Comparison of ENCODE assay signal across 12 cellular contexts in the genomic region with DNA sequence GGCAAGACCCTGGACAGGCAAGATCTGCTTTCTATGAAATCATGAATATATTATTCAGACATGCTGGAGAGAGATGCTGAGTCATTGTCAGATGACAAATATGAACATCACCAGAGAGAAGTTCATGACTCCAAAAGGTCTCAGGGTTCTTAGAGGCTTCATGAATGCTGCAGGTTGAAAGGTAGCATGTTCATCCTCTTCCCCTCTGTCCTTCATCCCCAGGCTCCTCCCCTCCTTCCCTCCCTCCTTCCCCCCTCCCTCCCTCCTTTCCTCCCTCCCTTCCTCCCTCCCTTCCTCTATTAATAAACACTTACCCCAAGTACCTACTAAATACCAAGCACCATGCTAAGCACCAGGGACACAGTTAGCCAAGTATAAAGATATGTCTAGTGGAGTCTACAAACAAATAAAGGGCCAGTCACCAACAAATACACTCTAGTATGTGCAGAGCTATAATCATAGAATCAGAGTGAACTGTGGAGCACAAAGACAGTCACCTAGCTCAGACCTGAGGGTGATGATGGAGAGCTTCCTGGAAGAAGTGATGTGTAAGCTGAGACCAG. TPM values are rescaled to one million over a fixed set of nuclear protein-coding genes. Genes with fewer than 3 reads are reported as not detected.
A peak's percentile ranks its signal among the peaks of the same experiment; 100 is the strongest.
DNase-seq lines count a peak whose midpoint lies in the region; ATAC-seq and TF ChIP-seq lines count a peak whose summit lies in the region.
"Had no signal": no experiment of that assay in that cellular context is flagged by ENCODE, and none has a peak within 500 bp of the region (broad histone marks: within the 10 kb centered on the region; RNA-seq: fewer than 3 reads in every experiment).

No MANE protein-coding gene starts in this region.

- peaks cover 40% of the 10 kb centered on the region for H3K4me1 ChIP-seq in SJSA1 (replicated peaks)
- H3K4me1 ChIP-seq in neural progenitor cell, result peaks cover 4% of the 10 kb centered on the region
- H3K4me1 ChIP-seq: tibial nerve had no signal

- H3F3A ChIP-seq in neural progenitor cell (ENCODE audit: low read depth), result no peaks in the 10 kb centered on the region

- intact Hi-C loops in cardiac septum (cut with DNase I), result no loop called here
- intact Hi-C loops in left cardiac atrium (cut with DNase I), result no loop called here

- no peak overlapping the region for H3K27ac Mint-ChIP-seq in neural progenitor cell
- H3K27ac Mint-ChIP-seq: activated CD4-positive, alpha-beta memory T cell treated with anti-CD3 and anti-CD28 coated beads, Interleukin-2, amount 10 ng/mL, durations not matched to agents 7 days and 5 days; activated naive CD8-positive, alpha-beta T cell treated with anti-CD3 and anti-CD28 coated beads, Interleukin-2, amount 10 ng/mL, durations not matched to agents 7 days and 5 days; CD4-positive, CD25-positive, alpha-beta regulatory T cell had no signal

- H3K79me2 ChIP-seq in neural progenitor cell (ENCODE audit: low read depth), result no peaks in the 10 kb centered on the region

- H3K36me3 Mint-ChIP-seq in neural progenitor cell, result no peaks in the 10 kb centered on the region
- H3K36me3 Mint-ChIP-seq: activated naive CD8-positive, alpha-beta T cell treated with anti-CD3 and anti-CD28 coated beads, Interleukin-2, amount 10 ng/mL, durations not matched to agents 7 days and 5 days; CD4-positive, CD25-positive, alpha-beta regulatory T cell had no signal

- H3K4me2 ChIP-seq in neural progenitor cell, result no peak overlapping the region

- no peaks in the 10 kb centered on the region for H3K9me3 ChIP-seq in SJSA1 (replicated peaks)
- no peaks in the 10 kb centered on the region for H3K9me3 ChIP-seq in neural progenitor cell (ENCODE audit: low read depth)

- peaks cover 4% of the 10 kb centered on the region for H3K27me3 Mint-ChIP-seq in neural progenitor cell (ENCODE audit: insufficient read depth, low read depth)

- H3K9ac ChIP-seq in neural progenitor cell, result no peak overlapping the region

- H3K4me3 ChIP-seq in SJSA1 (no peak overlapping the region), fibroblast of mammary gland (ENCODE audit: control insufficient read depth, low read depth, low read length) (no peak overlapping the region), neural progenitor cell (no peak overlapping the region)
- H3K4me3 ChIP-seq: tibial nerve had no signal

- H2AFZ ChIP-seq in neural progenitor cell (replicated peaks), result no peak overlapping the region

- peaks cover 7% of the 10 kb centered on the region for H3K4me1 Mint-ChIP-seq in neural progenitor cell
- H3K4me1 Mint-ChIP-seq: activated CD4-positive, alpha-beta memory T cell treated with anti-CD3 and anti-CD28 coated beads, Interleukin-2, amount 10 ng/mL, durations not matched to agents 7 days and 5 days; activated naive CD8-positive, alpha-beta T cell treated with anti-CD3 and anti-CD28 coated beads, Interleukin-2, amount 10 ng/mL, durations not matched to agents 7 days and 5 days; CD4-positive, CD25-positive, alpha-beta regulatory T cell had no signal

- DNase-seq in cardiac septum (ENCODE audit: low spot score), result peak; percentile 20
- no peak for DNase-seq in left cardiac atrium
- DNase-seq in SJSA1 (ENCODE audit: low read depth in 1 of 2, low spot score in 2 of 2), result no peak
- DNase-seq in fibroblast of mammary gland (ENCODE audit: low read depth), result peak; percentile 49
- DNase-seq in NCI-H2081 treated with DMSO at 0.1 percent for 48 hours (lab: John Stamatoyannopoulos, UW), result no peak
- no peak for DNase-seq in neural progenitor cell (ENCODE audit: low spot score)
- DNase-seq: activated CD4-positive, alpha-beta memory T cell treated with anti-CD3 and anti-CD28 coated beads, Interleukin-2, amount 10 ng/mL, durations not matched to agents 7 days and 5 days; activated naive CD8-positive, alpha-beta T cell treated with anti-CD3 and anti-CD28 coated beads, Interleukin-2, amount 10 ng/mL, durations not matched to agents 7 days and 5 days; CD4-positive, CD25-positive, alpha-beta regulatory T cell had no signal

- H3K36me3 ChIP-seq in SJSA1 (no peaks in the 10 kb centered on the region), neural progenitor cell (no peaks in the 10 kb centered on the region)
- H3K36me3 ChIP-seq: tibial nerve had no signal

- ATAC-seq in left cardiac atrium (no peak), HG03095 (IDR thresholded peaks at IDR 0.05; ENCODE audit: unreplicated experiment) (no peak), GM18907 (IDR thresholded peaks at IDR 0.05; ENCODE audit: unreplicated experiment) (no peak)

- H3K4me3 Mint-ChIP-seq in neural progenitor cell, result no peak overlapping the region
- H3K4me3 Mint-ChIP-seq: activated CD4-positive, alpha-beta memory T cell treated with anti-CD3 and anti-CD28 coated beads, Interleukin-2, amount 10 ng/mL, durations not matched to agents 7 days and 5 days; activated naive CD8-positive, alpha-beta T cell treated with anti-CD3 and anti-CD28 coated beads, Interleukin-2, amount 10 ng/mL, durations not matched to agents 7 days and 5 days; CD4-positive, CD25-positive, alpha-beta regulatory T cell had no signal

- H4K20me1 ChIP-seq in neural progenitor cell (ENCODE audit: low read depth), result no peaks in the 10 kb centered on the region

- H3K27me3 ChIP-seq in SJSA1 (replicated peaks) (no peaks in the 10 kb centered on the region), neural progenitor cell (no peaks in the 10 kb centered on the region)
- H3K27me3 ChIP-seq: tibial nerve had no signal

- H3K9me3 Mint-ChIP-seq in neural progenitor cell, result no peaks in the 10 kb centered on the region
- H3K9me3 Mint-ChIP-seq: activated CD4-positive, alpha-beta memory T cell treated with anti-CD3 and anti-CD28 coated beads, Interleukin-2, amount 10 ng/mL, durations not matched to agents 7 days and 5 days; activated naive CD8-positive, alpha-beta T cell treated with anti-CD3 and anti-CD28 coated beads, Interleukin-2, amount 10 ng/mL, durations not matched to agents 7 days and 5 days; CD4-positive, CD25-positive, alpha-beta regulatory T cell had no signal

- H3K27ac ChIP-seq in SJSA1 (0 out of 2 replicates have a peak overlapping the region, but pooled peaks have one; percentile 31), neural progenitor cell (no peak overlapping the region)
- H3K27ac ChIP-seq: tibial nerve had no signal

- TF ChIP-seq CTCF in fibroblast of mammary gland (conservative IDR thresholded peaks at IDR 0.05; ENCODE audit: control insufficient read depth, insufficient read depth, low read depth, low read length) (no peak), neural progenitor cell (IDR thresholded peaks at IDR 0.05) (no peak)

RNA-seq across cellular contexts. Expression of a gene that starts 46.2 kb away (rescaled TPM):
- total RNA-seq in cardiac septum (0.38 TPM), left cardiac atrium (under 1 TPM; 0.18 to 0.29 TPM), neural progenitor cell (ENCODE audit: low replicate concordance) (0.09 TPM in 1 of 2 replicates, not detected in the other)
- total RNA-seq in SJSA1 (2014; rRNA removed; shearing (Covaris generic)), result 0.79 TPM in 1 of 2 replicates, not detected in the other
- total RNA-seq: activated CD4-positive, alpha-beta memory T cell treated with anti-CD3 and anti-CD28 coated beads, Interleukin-2, amount 10 ng/mL, durations not matched to agents 7 days and 5 days; activated naive CD8-positive, alpha-beta T cell treated with anti-CD3 and anti-CD28 coated beads, Interleukin-2, amount 10 ng/mL, durations not matched to agents 7 days and 5 days; CD4-positive, CD25-positive, alpha-beta regulatory T cell; tibial nerve had no signal

Comparison
In these comparisons a context has a peak if more than half of its experiments do, and no peak if none do; other contexts are left out.
1. DNase-seq: peak in cardiac septum (single experiment) and fibroblast of mammary gland (single experiment); none in left cardiac atrium (single experiment), SJSA1 (0 of 2), NCI-H2081 treated with DMSO at 0.1 percent for 48 hours (single experiment) and neural progenitor cell (single experiment).